ENCODE assay signal across 20 cellular contexts in the genomic region with DNA sequence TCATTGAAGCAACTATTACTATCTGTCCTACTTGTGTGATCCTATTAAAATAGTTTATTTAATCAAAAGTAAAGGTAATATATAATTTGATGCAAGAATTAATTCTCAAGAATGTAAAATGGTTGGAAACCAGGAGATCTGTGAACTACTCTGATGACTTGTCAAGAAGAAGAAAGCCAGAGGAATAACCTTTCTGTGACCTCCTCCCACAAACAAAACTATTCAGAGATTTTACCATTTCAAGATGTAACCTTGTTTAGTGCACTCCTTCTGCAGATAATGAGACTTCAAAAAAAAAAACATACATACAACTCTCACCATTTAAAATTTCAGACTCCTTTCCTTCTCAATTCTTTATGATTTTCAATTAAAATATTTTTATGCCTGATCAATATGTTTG.
A peak's percentile ranks its signal among the peaks of the same experiment; 100 is the strongest.
DNase-seq lines count a peak whose midpoint lies in the region; ATAC-seq and TF ChIP-seq lines count a peak whose summit lies in the region.
"Had no signal": no experiment of that assay in that cellular context is flagged by ENCODE, and none has a peak within 500 bp of the region (broad histone marks: within the 10 kb centered on the region; RNA-seq: fewer than 3 reads in every experiment).

No MANE protein-coding gene starts in this region.

- no peak overlapping the region for H3K27ac ChIP-seq in cardiac muscle cell
- no peak overlapping the region for H3K27ac ChIP-seq in heart left ventricle
- H3K27ac ChIP-seq in mesodermal cell (ENCODE audit: low read depth, low read length, severe bottlenecking): peak overlapping the region; percentile 38
- no peak overlapping the region for H3K27ac ChIP-seq in upper lobe of right lung
- H3K27ac ChIP-seq: 22Rv1, SJCRH30 had no signal

- H3K27me3 ChIP-seq in cardiac muscle cell: no peaks in the 10 kb centered on the region
- H3K27me3 ChIP-seq in heart left ventricle: no peaks in the 10 kb centered on the region
- no peaks in the 10 kb centered on the region for H3K27me3 ChIP-seq in upper lobe of right lung
- H3K27me3 ChIP-seq: SJCRH30 had no signal

- H3K4me1 ChIP-seq in cardiac muscle cell (ENCODE audit: low read depth): peaks cover 21% of the 10 kb centered on the region
- H3K4me1 ChIP-seq in heart left ventricle: no peaks in the 10 kb centered on the region
- no peaks in the 10 kb centered on the region for H3K4me1 ChIP-seq in mesodermal cell (ENCODE audit: control insufficient read depth, insufficient read depth, low read length, poor library complexity, severe bottlenecking)
- no peaks in the 10 kb centered on the region for H3K4me1 ChIP-seq in upper lobe of right lung
- H3K4me1 ChIP-seq: SJCRH30 had no signal

- ATAC-seq in heart left ventricle (no peak), upper lobe of right lung (no peak)
- ATAC-seq: HepG2 had no signal

- TF ChIP-seq CTCF in cardiac muscle cell (IDR thresholded peaks at IDR 0.05; ENCODE audit: low read depth, low read length) (no peak), heart left ventricle (IDR thresholded peaks at IDR 0.05) (no peak), choroid plexus epithelial cell (conservative IDR thresholded peaks at IDR 0.05; ENCODE audit: low read depth, low read length) (no peak), upper lobe of right lung (IDR thresholded peaks at IDR 0.05) (no peak)

- peak; percentile 11 to 37 for DNase-seq in cardiac muscle cell (ENCODE audit: low read depth in 1 of 2, low spot score in 1 of 2)
- no peak for DNase-seq in heart left ventricle
- peak; percentile 33 for DNase-seq in choroid plexus epithelial cell (ENCODE audit: low read depth)
- DNase-seq in stimulated activated naive CD4-positive, alpha-beta T cell treated with Interleukin-2 at 50 U/mL for 16 hours (lab: John Stamatoyannopoulos, UW): no peak
- no peak for DNase-seq in occipital lobe (lab: John Stamatoyannopoulos, UW)
- DNase-seq in SIG-M5 treated with dmso at 0.1 percent for 504 hours (lab: John Stamatoyannopoulos, UW; ENCODE audit: unreplicated experiment): no peak
- DNase-seq in upper lobe of right lung: no peak
- DNase-seq: ACHN, Calu3, Karpas-422, NCI-H1092, NCI-H1436, NCI-H1930, NCI-H2107, NCI-H524 treated with DMSO at 0.1 percent for 48 hours, NCI-H774, SJCRH30 had no signal

- H3K36me3 ChIP-seq in cardiac muscle cell (no peaks in the 10 kb centered on the region), heart left ventricle (no peaks in the 10 kb centered on the region), mesodermal cell (ENCODE audit: control insufficient read depth, insufficient read depth, low read length) (no peaks in the 10 kb centered on the region), upper lobe of right lung (no peaks in the 10 kb centered on the region)
- H3K36me3 ChIP-seq: SJCRH30 had no signal

- intact Hi-C loops in heart left ventricle (cut with DNase I): loop anchor here in 2 of 10 donors (5.0 to 10.0 kb wide), 2 partner anchors 189 to 202 kb away; no protein-coding TSS in a partner anchor
- intact Hi-C loops in upper lobe of right lung (cut with DNase I): no loop called here

- H3K9me3 ChIP-seq in cardiac muscle cell (ENCODE audit: low read depth): no peaks in the 10 kb centered on the region
- peaks cover 0 to 11% (median 0%) of the 10 kb centered on the region in 12 donors for H3K9me3 ChIP-seq in heart left ventricle
- H3K9me3 ChIP-seq in mesodermal cell (ENCODE audit: control insufficient read depth, low read length): no peaks in the 10 kb centered on the region
- no peaks in the 10 kb centered on the region for H3K9me3 ChIP-seq in upper lobe of right lung
- H3K9me3 ChIP-seq: SJCRH30 had no signal

- no peak overlapping the region for H3K4me3 ChIP-seq in cardiac muscle cell
- no peak overlapping the region for H3K4me3 ChIP-seq in heart left ventricle
- no peak overlapping the region for H3K4me3 ChIP-seq in choroid plexus epithelial cell (ENCODE audit: low read depth, low read length)
- H3K4me3 ChIP-seq in mesodermal cell (ENCODE audit: extremely low read depth, insufficient read depth, low read length, poor library complexity, severe bottlenecking): no peak overlapping the region
- no peak overlapping the region for H3K4me3 ChIP-seq in upper lobe of right lung
- H3K4me3 ChIP-seq: SJCRH30 had no signal

- TF ChIP-seq POLR2A in heart left ventricle (IDR thresholded peaks at IDR 0.05): no peak

Comparison
In these comparisons a context has a peak if more than half of its experiments do, and no peak if none do; other contexts are left out.
1. DNase-seq: peak in cardiac muscle cell (2 of 2) and choroid plexus epithelial cell (single experiment); none in heart left ventricle (0 of 5), stimulated activated naive CD4-positive, alpha-beta T cell treated with Interleukin-2 at 50 U/mL for 16 hours (single experiment), occipital lobe (single experiment), SIG-M5 treated with dmso at 0.1 percent for 504 hours (single experiment) and upper lobe of right lung (single experiment).